In genomic region chr9:128683340-128684064, GRCh38 we compare ENCODE assay signal across 8 cellular contexts. TPM values are rescaled to one million over a fixed set of nuclear protein-coding genes. Genes with fewer than 3 reads are reported as not detected.
A peak's percentile ranks its signal among the peaks of the same experiment; 100 is the strongest.
DNase-seq lines count a peak whose midpoint lies in the region; ATAC-seq and TF ChIP-seq lines count a peak whose summit lies in the region.

No MANE protein-coding gene starts in this region.

- H3K9ac ChIP-seq in KMS-11 = peak overlapping the region; percentile 97

- intact Hi-C loops in ovary (cut with DNase I) = no loop called here

- H3K4me3 ChIP-seq in KMS-11 (IDR thresholded peaks at IDR 0.05; ENCODE audit: insufficient read depth, low read depth, low read length) (no peak overlapping the region), ovary (peak overlapping the region; percentile 58)

- no peaks in the 10 kb centered on the region for H3K9me3 ChIP-seq in ovary

- TF ChIP-seq CTCF in KMS-11 (conservative IDR thresholded peaks at IDR 0.05; ENCODE audit: low read depth, low read length) = no peak
- TF ChIP-seq CTCF in ovary (IDR thresholded peaks at IDR 0.05) = no peak

- H3K4me1 ChIP-seq in KMS-11 (ENCODE audit: low read depth, poor library complexity, severe bottlenecking) (peaks cover 51% of the 10 kb centered on the region), ovary (ENCODE audit: insufficient read depth) (peaks cover 7% of the 10 kb centered on the region)

- WGBS in ovary, 3 donors = 4 to 8% (median 4%) methylated on average over 21 of the region's 21 CpGs

- no peak for TF ChIP-seq EP300 in ovary (IDR thresholded peaks at IDR 0.05)

- no peak for ATAC-seq in HG02840 (IDR thresholded peaks at IDR 0.05; ENCODE audit: low FRiP score, unreplicated experiment)
- no peak for ATAC-seq in HG03139 (IDR thresholded peaks at IDR 0.05; ENCODE audit: unreplicated experiment)

- no peaks in the 10 kb centered on the region for H3K36me3 ChIP-seq in KMS-11 (ENCODE audit: insufficient read depth)
- no peaks in the 10 kb centered on the region for H3K36me3 ChIP-seq in ovary

- H3K4me2 ChIP-seq in KMS-11 = peak overlapping the region; percentile 65

- no peak for TF ChIP-seq POLR2A in ovary (IDR thresholded peaks at IDR 0.05)

- H3K79me2 ChIP-seq in KMS-11 (ENCODE audit: insufficient read depth, low read depth) = peaks cover 64% of the 10 kb centered on the region

- peak; percentile 46 for DNase-seq in SIG-M5 treated with dmso at 0.1 percent for 504 hours (lab: John Stamatoyannopoulos, UW; ENCODE audit: unreplicated experiment)
- DNase-seq in SIG-M5 (lab: John Stamatoyannopoulos, UW) = no peak
- peak; percentile 29 for DNase-seq in activated CD8-positive, alpha-beta memory T cell treated with anti-CD3 and anti-CD28 coated beads, Interleukin-2, amount 50 U/mL, for 4 hours
- DNase-seq in glomerular visceral epithelial cell (ENCODE audit: extremely low spot score) = peak; percentile 50
- DNase-seq in ovary = peak; percentile 39 to 60 (median 44)

- H3K27ac ChIP-seq in KMS-11 (peak overlapping the region; percentile 93), ovary (peak overlapping the region in 1 of 2 donors; percentile 27)

- peak overlapping the region; percentile 15; the same call in 1 of the 2 replicates for H2AFZ ChIP-seq in KMS-11 (ENCODE audit: low read depth)

- H3K27me3 ChIP-seq in KMS-11 (ENCODE audit: insufficient read depth, low read depth) = no peaks in the 10 kb centered on the region
- H3K27me3 ChIP-seq in ovary = no peaks in the 10 kb centered on the region

- H4K20me1 ChIP-seq in KMS-11 (ENCODE audit: insufficient read depth) = no peaks in the 10 kb centered on the region

RNA-seq across cellular contexts. Expression of gene SET, which starts 5.5 kb away (rescaled TPM):
- total RNA-seq in ovary = 100 to 1,000 TPM; 119 to 328 (median 291) TPM
- 100 to 1,000 TPM; 147 to 292 TPM for polyA plus RNA-seq in ovary

RNA-seq across cellular contexts. Expression of gene PKN3, which starts 18.8 kb away (rescaled TPM):
- 1 to 10 TPM; 1.4 to 7.6 (median 4.2) TPM for total RNA-seq in ovary
- polyA plus RNA-seq in ovary = 1 to 10 TPM; 1.3 to 4.6 TPM

RNA-seq across cellular contexts. Expression of gene DYNC2I2, which starts 26.9 kb away (rescaled TPM):
- 10 to 100 TPM; 17.7 to 87.5 (median 25.8) TPM for total RNA-seq in ovary
- polyA plus RNA-seq in ovary = 10 to 100 TPM in 1 of 2 donors, 1 to 10 TPM in 1; 2.0 to 28.0 TPM

RNA-seq across cellular contexts. Expression of gene ZDHHC12, which starts 40.4 kb away (rescaled TPM):
- 10 to 100 TPM in 2 of 7 donors, 1 to 10 TPM in 5; 5.7 to 27.1 (median 7.0) TPM for total RNA-seq in ovary
- polyA plus RNA-seq in ovary = 10 to 100 TPM in 1 of 2 donors, under 1 TPM in 1; 0.30 to 12.5 TPM
